11 cellular contexts compared by ENCODE assay signal in genomic region chr12:108831309-108831991, GRCh38. TPM values are rescaled to one million over a fixed set of nuclear protein-coding genes. Genes with fewer than 3 reads are reported as not detected.
DNase-seq lines count a peak whose midpoint lies in the region; ATAC-seq and TF ChIP-seq lines count a peak whose summit lies in the region.
"Had no signal": no experiment of that assay in that cellular context is flagged by ENCODE, and none has a peak within 500 bp of the region (broad histone marks: within the 10 kb centered on the region; RNA-seq: fewer than 3 reads in every experiment).

No MANE protein-coding gene starts in this region.

- H3K9me3 ChIP-seq in SK-N-SH, result no peaks in the 10 kb centered on the region
- no peaks in the 10 kb centered on the region for H3K9me3 ChIP-seq in spleen

- H3K27me3 ChIP-seq in SK-N-SH (ENCODE audit: insufficient read depth) (no peaks in the 10 kb centered on the region), spleen (replicated peaks in 1 of 7) (no peaks in the 10 kb centered on the region)

- POLR2A ChIA-PET in SK-N-SH (lab: Yijun Ruan, JAX) (no interaction called here), MCF 10A (lab: Yijun Ruan, JAX) (interaction anchor here (0.7 to 2.4 kb wide), 2 partner anchors 26 to 203 kb away, joined by 3 to 9 read pairs; partner anchors contain the start of gene SSH1)

- H3K36me3 ChIP-seq in SK-N-SH (replicated peaks in 1 of 2; ENCODE audit: control insufficient read depth in 1 of 2, insufficient read depth in 2 of 2, low read length in 1 of 2), result peaks cover 35 to 47% of the 10 kb centered on the region in 2 experiments
- H3K36me3 ChIP-seq in spleen, result peaks cover 0 to 86% (median 22%) of the 10 kb centered on the region in 6 donors

- H3K4me3 Mint-ChIP-seq in activated T-helper 17 cell treated with anti-CD3 and anti-CD28 coated beads, Interleukin-2, amount 50 U/mL, for 72 hours, result peak overlapping the region; percentile 65
- no peak overlapping the region for H3K4me3 Mint-ChIP-seq in MCF 10A (ENCODE audit: unreplicated experiment)

- DNase-seq in SK-N-SH (no peak), spleen (peak; percentile 34), MCF 10A (ENCODE audit: unreplicated experiment) (no peak)
- DNase-seq in stimulated activated CD4-positive, alpha-beta T cell treated with anti-CD3 and anti-CD28 coated beads, Interleukin-4, amount 100 ng/mL, for 24 hours, result no peak
- DNase-seq in NK-92 treated with Interleukin-12 subunit alpha and Interleukin-12 subunit beta, amount 100 ng/mL, for 24 hours (lab: John Stamatoyannopoulos, UW), result no peak
- DNase-seq: NCI-H1417 treated with DMSO at 0.1 percent for 48 hours had no signal

- CTCF ChIA-PET in SK-N-SH (lab: Yijun Ruan, JAX) (interaction anchor here (0.6 to 1.2 kb wide), 2 partner anchors 261 to 870 kb away, joined by 3 read pairs; partner anchors contain the start of gene ALKBH2), MCF 10A (lab: Yijun Ruan, JAX) (interaction anchor here (1.1 to 1.7 kb wide), 2 partner anchors 167 to 213 kb away, joined by 4 to 8 read pairs; no protein-coding TSS in a partner anchor)

- TF ChIP-seq RAD21 in SK-N-SH (IDR thresholded peaks at IDR 0.05; ENCODE audit: low read length), result no peak

- H3K36me3 Mint-ChIP-seq in activated T-helper 17 cell treated with anti-CD3 and anti-CD28 coated beads, Interleukin-2, amount 50 U/mL, for 72 hours (ENCODE audit: low read depth), result peaks cover 93% of the 10 kb centered on the region
- H3K36me3 Mint-ChIP-seq in MCF 10A (ENCODE audit: insufficient read depth, unreplicated experiment), result peaks cover 29% of the 10 kb centered on the region

- H3K9me3 Mint-ChIP-seq in activated T-helper 17 cell treated with anti-CD3 and anti-CD28 coated beads, Interleukin-2, amount 50 U/mL, for 72 hours, result no peaks in the 10 kb centered on the region
- no peaks in the 10 kb centered on the region for H3K9me3 Mint-ChIP-seq in MCF 10A (ENCODE audit: unreplicated experiment)

- no peak for TF ChIP-seq POLR2A in spleen (IDR thresholded peaks at IDR 0.05)

- peak overlapping the region; percentile 85 for H3K27ac Mint-ChIP-seq in activated T-helper 17 cell treated with anti-CD3 and anti-CD28 coated beads, Interleukin-2, amount 50 U/mL, for 72 hours
- no peak overlapping the region for H3K27ac Mint-ChIP-seq in MCF 10A (ENCODE audit: low read depth, unreplicated experiment)

- BruUV-seq in MCF 10A (replicated peaks; lab: Mats Ljungman, UMichigan), result no TSS peak

- no peak for TF ChIP-seq EP300 in SK-N-SH (IDR thresholded peaks at IDR 0.05; ENCODE audit: borderline replicate concordance in 1 of 2, low read depth in 1 of 2, low read length in 1 of 2)

- H3K9ac ChIP-seq in SK-N-SH, result no peak overlapping the region; the same call in 1 of the 2 replicates

- H3K4me1 ChIP-seq in SK-N-SH (ENCODE audit: control insufficient read depth in 1 of 2, insufficient read depth in 2 of 2, low read depth in 1 of 2, low read length in 1 of 2), result peaks cover 32 to 62% of the 10 kb centered on the region in 2 experiments
- H3K4me1 ChIP-seq in spleen, result peaks cover 30 to 97% (median 64%) of the 10 kb centered on the region in 6 donors

- ATAC-seq in SK-N-SH treated with all-trans-retinoic acid at 6 μM for 48 hours, result no peak
- peak; percentile 59 for ATAC-seq in HG02763 (IDR thresholded peaks at IDR 0.05; ENCODE audit: unreplicated experiment)
- ATAC-seq in activated T-helper 17 cell treated with anti-CD3 and anti-CD28 coated beads, Interleukin-2, amount 50 U/mL, for 72 hours (replicated peaks), result peak; percentile 94

- H3K27me3 Mint-ChIP-seq in activated T-helper 17 cell treated with anti-CD3 and anti-CD28 coated beads, Interleukin-2, amount 50 U/mL, for 72 hours, result no peaks in the 10 kb centered on the region
- no peaks in the 10 kb centered on the region for H3K27me3 Mint-ChIP-seq in MCF 10A (ENCODE audit: insufficient read depth, unreplicated experiment)

- TF ChIP-seq CTCF in SK-N-SH (IDR thresholded peaks at IDR 0.05), result no peak
- TF ChIP-seq CTCF in spleen (IDR thresholded peaks at IDR 0.05 in 8 of 11, conservative IDR thresholded peaks at IDR 0.05 in 3 of 11), result no peak
- no peak for TF ChIP-seq CTCF in MCF 10A (IDR thresholded peaks at IDR 0.05; ENCODE audit: unreplicated experiment)

- H3K79me2 ChIP-seq in SK-N-SH (ENCODE audit: insufficient read depth), result peaks cover 77% of the 10 kb centered on the region

- H3K4me2 ChIP-seq in SK-N-SH, result no peak overlapping the region

- H2AFZ ChIP-seq in SK-N-SH (ENCODE audit: low read depth), result no peak overlapping the region

- H3K9me2 ChIP-seq in SK-N-SH, result no peaks in the 10 kb centered on the region

- H3F3A ChIP-seq in SK-N-SH (replicated peaks; ENCODE audit: insufficient read depth), result peaks cover 65% of the 10 kb centered on the region

- intact Hi-C loops in spleen (cut with DNase I; ENCODE audit: low total_unique reads) (no loop called here), MCF 10A (cut with micrococcal nuclease) (no loop called here)

- no peaks in the 10 kb centered on the region for H4K20me1 ChIP-seq in SK-N-SH (ENCODE audit: insufficient read depth)

- H3K4me3 ChIP-seq in SK-N-SH (ENCODE audit: low read depth in 2 of 2, low read length in 1 of 2) (no peak overlapping the region), spleen (no peak overlapping the region)

- WGBS in SK-N-SH (ENCODE audit: low lambda C conversion rate), result 95% methylated on average over 11 of the region's 11 CpGs
- 77 to 87% (median 86%) methylated on average over 11 of the region's 11 CpGs for WGBS in spleen, 5 donors

- peak overlapping the region; percentile 87 to 100; a peak in 3 of 4 replicates for H3K27ac ChIP-seq in SK-N-SH (ENCODE audit: low read depth in 2 of 2, low read length in 1 of 2)
- H3K27ac ChIP-seq in spleen, result peak overlapping the region in 7 of 8 donors; percentile 13 to 87 (median 71)
- H3K27ac ChIP-seq: 22Rv1 had no signal

- peaks cover 28% of the 10 kb centered on the region for H3K4me1 Mint-ChIP-seq in activated T-helper 17 cell treated with anti-CD3 and anti-CD28 coated beads, Interleukin-2, amount 50 U/mL, for 72 hours
- peaks cover 43% of the 10 kb centered on the region for H3K4me1 Mint-ChIP-seq in MCF 10A (ENCODE audit: insufficient read depth, unreplicated experiment)

TF ChIP-seq in SK-N-SH, 30 proteins besides CTCF, POLR2A, EP300 and RAD21 (continues in another document):
- TF ChIP-seq, protein P1, sequence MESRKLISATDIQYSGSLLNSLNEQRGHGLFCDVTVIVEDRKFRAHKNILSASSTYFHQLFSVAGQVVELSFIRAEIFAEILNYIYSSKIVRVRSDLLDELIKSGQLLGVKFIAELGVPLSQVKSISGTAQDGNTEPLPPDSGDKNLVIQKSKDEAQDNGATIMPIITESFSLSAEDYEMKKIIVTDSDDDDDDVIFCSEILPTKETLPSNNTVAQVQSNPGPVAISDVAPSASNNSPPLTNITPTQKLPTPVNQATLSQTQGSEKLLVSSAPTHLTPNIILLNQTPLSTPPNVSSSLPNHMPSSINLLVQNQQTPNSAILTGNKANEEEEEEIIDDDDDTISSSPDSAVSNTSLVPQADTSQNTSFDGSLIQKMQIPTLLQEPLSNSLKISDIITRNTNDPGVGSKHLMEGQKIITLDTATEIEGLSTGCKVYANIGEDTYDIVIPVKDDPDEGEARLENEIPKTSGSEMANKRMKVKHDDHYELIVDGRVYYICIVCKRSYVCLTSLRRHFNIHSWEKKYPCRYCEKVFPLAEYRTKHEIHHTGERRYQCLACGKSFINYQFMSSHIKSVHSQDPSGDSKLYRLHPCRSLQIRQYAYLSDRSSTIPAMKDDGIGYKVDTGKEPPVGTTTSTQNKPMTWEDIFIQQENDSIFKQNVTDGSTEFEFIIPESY (IDR thresholded peaks at IDR 0.05; ENCODE audit: borderline replicate concordance, low read depth), result no peak
- no peak for TF ChIP-seq POLR2AphosphoS5 (IDR thresholded peaks at IDR 0.05; ENCODE audit: low read depth, low read length)
- TF ChIP-seq GATA2 (CRISPR knock-in tag; IDR thresholded peaks at IDR 0.05), result no peak
- TF ChIP-seq MEF2A (IDR thresholded peaks at IDR 0.05; ENCODE audit: borderline replicate concordance, low read depth), result no peak

TF ChIP-seq in SK-N-SH treated with all-trans-retinoic acid at 6 μM for 48 hours, 23 proteins besides CTCF, POLR2A, EP300 and RAD21:
- no peak for TF ChIP-seq ZNF8 (CRISPR knock-in tag; IDR thresholded peaks at IDR 0.05)
- TF ChIP-seq OSR1 (CRISPR knock-in tag; IDR thresholded peaks at IDR 0.05), result no peak
- no peak for TF ChIP-seq RARB (CRISPR knock-in tag; IDR thresholded peaks at IDR 0.05)
- TF ChIP-seq CSDC2 (CRISPR knock-in tag; IDR thresholded peaks at IDR 0.05), result no peak
- no peak for TF ChIP-seq ESRRG (CRISPR knock-in tag; IDR thresholded peaks at IDR 0.05)
- TF ChIP-seq, protein P2, sequence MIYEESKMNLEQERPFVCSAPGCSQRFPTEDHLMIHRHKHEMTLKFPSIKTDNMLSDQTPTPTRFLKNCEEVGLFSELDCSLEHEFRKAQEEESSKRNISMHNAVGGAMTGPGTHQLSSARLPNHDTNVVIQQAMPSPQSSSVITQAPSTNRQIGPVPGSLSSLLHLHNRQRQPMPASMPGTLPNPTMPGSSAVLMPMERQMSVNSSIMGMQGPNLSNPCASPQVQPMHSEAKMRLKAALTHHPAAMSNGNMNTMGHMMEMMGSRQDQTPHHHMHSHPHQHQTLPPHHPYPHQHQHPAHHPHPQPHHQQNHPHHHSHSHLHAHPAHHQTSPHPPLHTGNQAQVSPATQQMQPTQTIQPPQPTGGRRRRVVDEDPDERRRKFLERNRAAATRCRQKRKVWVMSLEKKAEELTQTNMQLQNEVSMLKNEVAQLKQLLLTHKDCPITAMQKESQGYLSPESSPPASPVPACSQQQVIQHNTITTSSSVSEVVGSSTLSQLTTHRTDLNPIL (CRISPR knock-in tag; IDR thresholded peaks at IDR 0.05; ENCODE audit: low read depth), result no peak
- no peak for TF ChIP-seq ZFP30 (CRISPR knock-in tag; IDR thresholded peaks at IDR 0.05)
- TF ChIP-seq TOX (CRISPR knock-in tag; IDR thresholded peaks at IDR 0.05; ENCODE audit: borderline replicate concordance), result no peak

RNA-seq across cellular contexts. Expression of gene SSH1, which starts 25.9 kb away (rescaled TPM):
- 16.4 and 19.6 TPM in 2 replicates for polyA plus RNA-seq in SK-N-SH (2012; rRNA removed)
- 12.2 and 14.1 TPM in 2 replicates for polyA plus RNA-seq in SK-N-SH (2012; cell fraction: cytosol; rRNA removed)
- 27.9 and 35.1 TPM in 2 replicates for polyA plus RNA-seq in SK-N-SH (2012; cell fraction: nucleus; rRNA removed)
- total RNA-seq in activated T-helper 17 cell treated with anti-CD3 and anti-CD28 coated beads, Interleukin-2, amount 50 U/mL, for 72 hours, result 10 to 100 TPM; 60.8 to 95.4 TPM
- 10 to 100 TPM; 32.2 to 71.3 (median 47.8) TPM for total RNA-seq in spleen
- 1 to 10 TPM; 1.7 to 8.6 (median 2.7) TPM for polyA plus RNA-seq in spleen
- 33.4 and 41.4 TPM in 2 replicates for total RNA-seq in MCF 10A (2022)

RNA-seq across cellular contexts. Expression of gene DAO, which starts 48.4 kb away (rescaled TPM):
- polyA plus RNA-seq in SK-N-SH (2012; rRNA removed), result not detected in 2 replicates
- not detected in 2 replicates for polyA plus RNA-seq in SK-N-SH (2012; cell fraction: cytosol; rRNA removed)
- polyA plus RNA-seq in SK-N-SH (2012; cell fraction: nucleus; rRNA removed), result not detected in 2 replicates
- not detected for total RNA-seq in activated T-helper 17 cell treated with anti-CD3 and anti-CD28 coated beads, Interleukin-2, amount 50 U/mL, for 72 hours
- under 1 TPM in 1 of 7 donors, not detected in 6; 0.42 TPM for total RNA-seq in spleen
- polyA plus RNA-seq in spleen, result not detected
- not detected in 2 replicates for total RNA-seq in MCF 10A (2022)
- total RNA-seq: renal cortical epithelial cell had no signal
